Comparison of ENCODE assay signal across 3 cellular contexts in the genomic region with DNA sequence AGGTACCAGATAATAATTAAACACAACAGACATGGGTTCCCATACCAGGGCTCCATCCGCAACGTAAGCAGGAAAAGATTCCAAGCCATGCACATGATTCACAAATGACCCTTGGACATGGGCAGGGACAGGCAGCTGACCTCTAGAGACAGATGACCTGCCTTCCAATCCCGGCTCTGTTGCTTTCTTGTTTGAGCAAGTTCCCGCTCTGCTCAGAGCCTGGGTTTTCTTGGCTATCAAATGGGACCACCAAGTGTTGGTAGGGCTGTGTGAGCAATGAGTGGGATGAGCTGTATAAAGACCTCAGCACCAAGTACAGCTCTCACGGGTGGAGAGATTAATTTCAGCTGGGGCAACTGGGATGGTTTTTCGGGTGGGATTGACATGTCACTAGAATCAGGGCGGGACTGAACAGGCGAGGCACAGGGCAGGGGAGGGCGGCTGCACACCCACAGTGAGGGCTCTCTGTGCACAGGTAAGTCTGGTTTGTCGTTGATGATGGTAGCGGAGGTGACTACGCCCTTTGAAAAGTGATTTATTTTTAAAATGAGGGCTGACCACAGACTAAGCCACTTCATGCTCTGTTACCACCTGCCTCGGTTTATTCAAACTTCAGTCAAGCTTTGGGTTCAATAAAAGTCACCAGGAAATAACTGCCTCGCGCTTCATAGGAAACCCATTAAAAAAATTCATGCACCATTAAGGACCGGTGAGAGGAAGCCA.
A peak's percentile ranks its signal among the peaks of the same experiment; 100 is the strongest.
TF ChIP-seq lines count a peak whose summit lies in the region.

No MANE protein-coding gene starts in this region.

TF ChIP-seq in A549, 52 proteins besides CTCF, POLR2A, EP300 and RAD21:
- no peak for TF ChIP-seq CBX8 (IDR thresholded peaks at IDR 0.05)
- TF ChIP-seq, protein P1, sequence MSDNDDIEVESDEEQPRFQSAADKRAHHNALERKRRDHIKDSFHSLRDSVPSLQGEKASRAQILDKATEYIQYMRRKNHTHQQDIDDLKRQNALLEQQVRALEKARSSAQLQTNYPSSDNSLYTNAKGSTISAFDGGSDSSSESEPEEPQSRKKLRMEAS (IDR thresholded peaks at IDR 0.05) = 0 out of 2 replicates have a peak, but pooled peaks have one; percentile 18
- 0 out of 2 replicates have a peak, but pooled peaks have one; percentile 44 for TF ChIP-seq HOXB5 (CRISPR knock-in tag; IDR thresholded peaks at IDR 0.05)
- TF ChIP-seq, protein P2, sequence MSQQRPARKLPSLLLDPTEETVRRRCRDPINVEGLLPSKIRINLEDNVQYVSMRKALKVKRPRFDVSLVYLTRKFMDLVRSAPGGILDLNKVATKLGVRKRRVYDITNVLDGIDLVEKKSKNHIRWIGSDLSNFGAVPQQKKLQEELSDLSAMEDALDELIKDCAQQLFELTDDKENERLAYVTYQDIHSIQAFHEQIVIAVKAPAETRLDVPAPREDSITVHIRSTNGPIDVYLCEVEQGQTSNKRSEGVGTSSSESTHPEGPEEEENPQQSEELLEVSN (IDR thresholded peaks at IDR 0.05; ENCODE audit: borderline replicate concordance, low read depth) = peak; percentile 39; the same call in 1 of the 2 replicates
- peak; percentile 24; the same call in 1 of the 2 replicates for TF ChIP-seq GATA3 (IDR thresholded peaks at IDR 0.05; ENCODE audit: borderline replicate concordance)
- no peak for TF ChIP-seq MAZ (IDR thresholded peaks at IDR 0.05; ENCODE audit: borderline replicate concordance, low read depth, low read length)

TF ChIP-seq in HEK293, 187 proteins besides CTCF, POLR2A, EP300 and RAD21:
- TF ChIP-seq ZBTB1 (tag by site-specific recombination; IDR thresholded peaks at IDR 0.05) = no peak
- TF ChIP-seq, protein P3, sequence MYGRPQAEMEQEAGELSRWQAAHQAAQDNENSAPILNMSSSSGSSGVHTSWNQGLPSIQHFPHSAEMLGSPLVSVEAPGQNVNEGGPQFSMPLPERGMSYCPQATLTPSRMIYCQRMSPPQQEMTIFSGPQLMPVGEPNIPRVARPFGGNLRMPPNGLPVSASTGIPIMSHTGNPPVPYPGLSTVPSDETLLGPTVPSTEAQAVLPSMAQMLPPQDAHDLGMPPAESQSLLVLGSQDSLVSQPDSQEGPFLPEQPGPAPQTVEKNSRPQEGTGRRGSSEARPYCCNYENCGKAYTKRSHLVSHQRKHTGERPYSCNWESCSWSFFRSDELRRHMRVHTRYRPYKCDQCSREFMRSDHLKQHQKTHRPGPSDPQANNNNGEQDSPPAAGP (tag by site-specific recombination; IDR thresholded peaks at IDR 0.05) = peak; percentile 34; the same call in 1 of the 2 replicates

TF ChIP-seq in H1, 55 proteins besides CTCF, POLR2A, EP300 and RAD21:
- TF ChIP-seq SIX5 (IDR thresholded peaks at IDR 0.05; ENCODE audit: low read depth, low read length) = no peak
- TF ChIP-seq SIRT6 (IDR thresholded peaks at IDR 0.05; ENCODE audit: low read length) = no peak
